Comparison of ENCODE assay signal across 1 cellular context in the genomic region with DNA sequence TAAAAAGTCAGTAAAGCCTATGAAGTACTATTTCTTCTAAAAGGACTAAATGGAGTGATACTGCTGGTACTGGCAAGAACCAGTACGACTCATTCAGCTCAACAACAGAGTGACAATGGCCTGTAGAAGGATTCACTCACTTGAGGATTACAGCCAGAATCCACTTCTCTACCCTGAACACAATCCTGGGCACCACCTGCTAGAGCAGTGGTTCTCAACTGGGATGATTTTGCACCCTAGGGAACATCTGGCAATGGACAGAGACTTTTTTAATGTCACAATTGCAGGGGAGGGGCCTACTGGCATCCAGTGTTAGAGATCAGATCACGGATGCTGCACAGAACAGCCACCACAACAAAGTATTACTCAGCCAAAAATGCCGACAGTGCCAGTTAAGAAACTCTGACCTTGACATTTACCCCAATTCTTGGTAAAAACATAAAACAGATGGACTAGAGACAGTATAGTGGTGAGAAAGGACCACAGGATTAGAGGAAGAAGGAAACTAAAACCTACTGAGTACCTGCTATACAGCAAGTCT.
TF ChIP-seq lines count a peak whose summit lies in the region.

No MANE protein-coding gene starts in this region.

TF ChIP-seq in endothelial cell of umbilical vein, 7 proteins besides CTCF, POLR2A, EP300 and RAD21:
- TF ChIP-seq JUN (IDR thresholded peaks at IDR 0.05; ENCODE audit: borderline replicate concordance, insufficient read depth, insufficient read length, low read depth) (no peak), POLR2AphosphoS5 (IDR thresholded peaks at IDR 0.05; ENCODE audit: insufficient read depth, low read depth, low read length) (no peak), FOS (IDR thresholded peaks at IDR 0.05; ENCODE audit: borderline replicate concordance, insufficient read depth, low read length) (no peak), GATA2 (IDR thresholded peaks at IDR 0.05; ENCODE audit: insufficient read depth, insufficient read length, low read depth, low read length) (no peak), EZH2 (IDR thresholded peaks at IDR 0.05; ENCODE audit: borderline replicate concordance, low read depth, low read length, severe bottlenecking) (no peak), MYC (IDR thresholded peaks at IDR 0.05; ENCODE audit: low read depth, low read length) (no peak)
- TF ChIP-seq, protein P1, sequence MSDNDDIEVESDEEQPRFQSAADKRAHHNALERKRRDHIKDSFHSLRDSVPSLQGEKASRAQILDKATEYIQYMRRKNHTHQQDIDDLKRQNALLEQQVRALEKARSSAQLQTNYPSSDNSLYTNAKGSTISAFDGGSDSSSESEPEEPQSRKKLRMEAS (IDR thresholded peaks at IDR 0.05; ENCODE audit: insufficient read depth, insufficient read length), result no peak
